In the genomic region with DNA sequence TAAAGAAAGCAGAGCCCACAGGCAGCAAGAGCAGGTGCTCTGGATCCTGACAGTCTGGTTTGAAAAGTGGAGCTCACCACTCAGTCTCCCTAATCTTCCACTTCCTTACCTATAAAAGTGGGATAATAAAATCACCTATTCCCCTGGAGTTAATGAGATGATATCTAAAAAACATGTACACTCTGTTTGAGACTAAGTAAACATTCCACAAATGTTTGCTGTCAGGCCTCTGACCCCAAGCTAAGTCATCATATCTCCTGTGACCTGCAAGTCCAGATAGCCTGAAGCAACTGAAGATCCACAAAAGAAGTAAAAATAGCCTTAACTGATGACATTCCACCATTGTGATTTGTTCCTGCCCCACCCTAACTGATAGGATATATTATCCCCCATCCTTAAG, we compare ENCODE assay signal across 1 cellular context.
TF ChIP-seq lines count a peak whose summit lies in the region.

No MANE protein-coding gene starts in this region.

TF ChIP-seq in A549, 52 proteins besides CTCF, POLR2A, EP300 and RAD21 (continued from another document):
- no peak for TF ChIP-seq HMGXB4 (CRISPR knock-in tag; IDR thresholded peaks at IDR 0.05; ENCODE audit: borderline replicate concordance)
- TF ChIP-seq, protein P1, sequence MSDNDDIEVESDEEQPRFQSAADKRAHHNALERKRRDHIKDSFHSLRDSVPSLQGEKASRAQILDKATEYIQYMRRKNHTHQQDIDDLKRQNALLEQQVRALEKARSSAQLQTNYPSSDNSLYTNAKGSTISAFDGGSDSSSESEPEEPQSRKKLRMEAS (IDR thresholded peaks at IDR 0.05), result no peak
- no peak for TF ChIP-seq HOXA7 (CRISPR knock-in tag; IDR thresholded peaks at IDR 0.05)
- TF ChIP-seq, protein P2, sequence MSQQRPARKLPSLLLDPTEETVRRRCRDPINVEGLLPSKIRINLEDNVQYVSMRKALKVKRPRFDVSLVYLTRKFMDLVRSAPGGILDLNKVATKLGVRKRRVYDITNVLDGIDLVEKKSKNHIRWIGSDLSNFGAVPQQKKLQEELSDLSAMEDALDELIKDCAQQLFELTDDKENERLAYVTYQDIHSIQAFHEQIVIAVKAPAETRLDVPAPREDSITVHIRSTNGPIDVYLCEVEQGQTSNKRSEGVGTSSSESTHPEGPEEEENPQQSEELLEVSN (IDR thresholded peaks at IDR 0.05; ENCODE audit: borderline replicate concordance, low read depth), result no peak
- TF ChIP-seq FOSL2 (IDR thresholded peaks at IDR 0.05), result no peak
- no peak for TF ChIP-seq FOSL2 (CRISPR knock-in tag; IDR thresholded peaks at IDR 0.05)
- TF ChIP-seq TFCP2L1 (CRISPR knock-in tag; IDR thresholded peaks at IDR 0.05), result no peak
- no peak for TF ChIP-seq MAZ (IDR thresholded peaks at IDR 0.05; ENCODE audit: borderline replicate concordance, low read depth, low read length)
- TF ChIP-seq ZC3H11A (IDR thresholded peaks at IDR 0.05), result no peak
- no peak for TF ChIP-seq KDM1A (IDR thresholded peaks at IDR 0.05; ENCODE audit: low read depth)
- no peak for TF ChIP-seq RCOR1 (IDR thresholded peaks at IDR 0.05; ENCODE audit: low read depth, low read length)
- no peak for TF ChIP-seq NR3C1 (IDR thresholded peaks at IDR 0.05)
- TF ChIP-seq BHLHE40 (IDR thresholded peaks at IDR 0.05; ENCODE audit: low read depth, low read length), result no peak
- TF ChIP-seq ELK1 (IDR thresholded peaks at IDR 0.05; ENCODE audit: low read depth, low read length), result no peak
- TF ChIP-seq MYC (IDR thresholded peaks at IDR 0.05; ENCODE audit: borderline replicate concordance, low read length), result no peak
- TF ChIP-seq, protein P3, sequence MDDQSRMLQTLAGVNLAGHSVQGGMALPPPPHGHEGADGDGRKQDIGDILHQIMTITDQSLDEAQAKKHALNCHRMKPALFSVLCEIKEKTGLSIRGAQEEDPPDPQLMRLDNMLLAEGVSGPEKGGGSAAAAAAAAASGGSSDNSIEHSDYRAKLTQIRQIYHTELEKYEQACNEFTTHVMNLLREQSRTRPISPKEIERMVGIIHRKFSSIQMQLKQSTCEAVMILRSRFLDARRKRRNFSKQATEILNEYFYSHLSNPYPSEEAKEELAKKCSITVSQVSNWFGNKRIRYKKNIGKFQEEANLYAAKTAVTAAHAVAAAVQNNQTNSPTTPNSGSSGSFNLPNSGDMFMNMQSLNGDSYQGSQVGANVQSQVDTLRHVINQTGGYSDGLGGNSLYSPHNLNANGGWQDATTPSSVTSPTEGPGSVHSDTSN (IDR thresholded peaks at IDR 0.05), result no peak
- no peak for TF ChIP-seq JUN (IDR thresholded peaks at IDR 0.05)
TF ChIP-seq in A549: peak in this region for 0.
